In genomic region chr3:101836907-101837598, GRCh38 we compare ENCODE assay signal across 2 cellular contexts.
A peak's percentile ranks its signal among the peaks of the same experiment; 100 is the strongest.
TF ChIP-seq lines count a peak whose summit lies in the region.

No MANE protein-coding gene starts in this region.

TF ChIP-seq in liver, 16 proteins besides CTCF, POLR2A, EP300 and RAD21:
- no peak for TF ChIP-seq REST (IDR thresholded peaks at IDR 0.05)
- TF ChIP-seq HNF4G (IDR thresholded peaks at IDR 0.05): no peak
- TF ChIP-seq FOXA2 (IDR thresholded peaks at IDR 0.05): no peak
- TF ChIP-seq ATF3 (IDR thresholded peaks at IDR 0.05): no peak
- TF ChIP-seq RXRA (IDR thresholded peaks at IDR 0.05): no peak
- no peak for TF ChIP-seq MAX (IDR thresholded peaks at IDR 0.05)
- no peak for TF ChIP-seq ZBTB33 (IDR thresholded peaks at IDR 0.05)
- TF ChIP-seq YY1 (IDR thresholded peaks at IDR 0.05): peak; percentile 27
- no peak for TF ChIP-seq EGR1 (IDR thresholded peaks at IDR 0.05; ENCODE audit: low read depth in 2 of 2)
- no peak for TF ChIP-seq GABPA (IDR thresholded peaks at IDR 0.05 in 1 of 2, conservative IDR thresholded peaks at IDR 0.05 in 1 of 2)
- TF ChIP-seq HNF4A (conservative IDR thresholded peaks at IDR 0.05): peak in 1 of 2 donors; percentile 5
- TF ChIP-seq SP1 (IDR thresholded peaks at IDR 0.05): no peak
- TF ChIP-seq NR2F2 (IDR thresholded peaks at IDR 0.05): no peak
- no peak for TF ChIP-seq FOXA1 (IDR thresholded peaks at IDR 0.05)
- no peak for TF ChIP-seq TAF1 (conservative IDR thresholded peaks at IDR 0.05)

TF ChIP-seq in HepG2, 621 proteins besides CTCF, POLR2A, EP300 and RAD21:
- no peak for TF ChIP-seq ZUFSP (CRISPR knock-in tag; IDR thresholded peaks at IDR 0.05; ENCODE audit: borderline replicate concordance)
- TF ChIP-seq CENPBD1 (CRISPR knock-in tag; IDR thresholded peaks at IDR 0.05; ENCODE audit: borderline replicate concordance, low read depth): no peak
- TF ChIP-seq PRPF4 (IDR thresholded peaks at IDR 0.05; ENCODE audit: low read depth, low read length, poor library complexity, severe bottlenecking): no peak
- TF ChIP-seq POLR2AphosphoS2 (IDR thresholded peaks at IDR 0.05; ENCODE audit: low read depth, low read length): no peak
- TF ChIP-seq ZNF367 (CRISPR knock-in tag; IDR thresholded peaks at IDR 0.05; ENCODE audit: borderline replicate concordance): no peak
- TF ChIP-seq HIVEP1 (CRISPR knock-in tag; IDR thresholded peaks at IDR 0.05): no peak
- TF ChIP-seq ZNF329 (CRISPR knock-in tag; IDR thresholded peaks at IDR 0.05; ENCODE audit: low read depth): no peak
- no peak for TF ChIP-seq HOXD1 (CRISPR knock-in tag; IDR thresholded peaks at IDR 0.05)
- no peak for TF ChIP-seq ZNF891 (CRISPR knock-in tag; IDR thresholded peaks at IDR 0.05)
- no peak for TF ChIP-seq ZNF354B (CRISPR knock-in tag; IDR thresholded peaks at IDR 0.05)
- TF ChIP-seq ZKSCAN5 (CRISPR knock-in tag; IDR thresholded peaks at IDR 0.05): no peak
- no peak for TF ChIP-seq MIXL1 (CRISPR knock-in tag; IDR thresholded peaks at IDR 0.05)
- no peak for TF ChIP-seq CREB1 (IDR thresholded peaks at IDR 0.05)
- TF ChIP-seq CREB1 (CRISPR knock-in tag; IDR thresholded peaks at IDR 0.05): no peak
- no peak for TF ChIP-seq BCL6 (CRISPR knock-in tag; IDR thresholded peaks at IDR 0.05)
- TF ChIP-seq TBL1XR1 (IDR thresholded peaks at IDR 0.05; ENCODE audit: borderline replicate concordance, low read length, partially characterized antibody): no peak
- TF ChIP-seq ZNF644 (CRISPR knock-in tag; IDR thresholded peaks at IDR 0.05; ENCODE audit: low read depth): no peak
